In genomic region chr4:132593717-132594400, GRCh38 we compare ENCODE assay signal across 20 cellular contexts.
A peak's percentile ranks its signal among the peaks of the same experiment; 100 is the strongest.
DNase-seq lines count a peak whose midpoint lies in the region; ATAC-seq and TF ChIP-seq lines count a peak whose summit lies in the region.
"Had no signal": no experiment of that assay in that cellular context is flagged by ENCODE, and none has a peak within 500 bp of the region (broad histone marks: within the 10 kb centered on the region; RNA-seq: fewer than 3 reads in every experiment).

No MANE protein-coding gene starts in this region.

- H3K4me3 Mint-ChIP-seq in activated T-helper 17 cell treated with anti-CD3 and anti-CD28 coated beads, Interleukin-2, amount 50 U/mL, for 72 hours: no peak overlapping the region
- no peak overlapping the region for H3K4me3 Mint-ChIP-seq in WTC11
- H3K4me3 Mint-ChIP-seq: CD4-positive, alpha-beta T cell had no signal

- TF ChIP-seq CTCF in RWPE1 (conservative IDR thresholded peaks at IDR 0.05; ENCODE audit: low read depth) (no peak), brain microvascular endothelial cell (IDR thresholded peaks at IDR 0.05; ENCODE audit: low read depth, low read length, missing control alignments) (no peak), WTC11 (IDR thresholded peaks at IDR 0.05) (no peak)

- H3K36me3 ChIP-seq in brain microvascular endothelial cell (replicated peaks): no peaks in the 10 kb centered on the region
- H3K36me3 ChIP-seq: BE2C had no signal

- no peaks in the 10 kb centered on the region for H3K4me1 Mint-ChIP-seq in activated T-helper 17 cell treated with anti-CD3 and anti-CD28 coated beads, Interleukin-2, amount 50 U/mL, for 72 hours
- H3K4me1 Mint-ChIP-seq in WTC11: no peaks in the 10 kb centered on the region

- DNase-seq in HCEC 1CT (peak; percentile 25), RWPE1 (ENCODE audit: low spot score) (peak; percentile 13), brain microvascular endothelial cell (peak; percentile 2), renal cortical epithelial cell (ENCODE audit: low read depth) (peak; percentile 33), WTC11 (ENCODE audit: low spot score) (no peak)
- DNase-seq: BE2C; CD4-positive, alpha-beta T cell; DND-41; GDM1; GM23248; KBM-7; NCI-H1436; NCI-H2081; NCI-H774; Right ventricle myocardium superior had no signal

- H3K27ac ChIP-seq in RWPE1: no peak overlapping the region
- no peak overlapping the region for H3K27ac ChIP-seq in brain microvascular endothelial cell
- H3K27ac ChIP-seq: GM23248, SK-N-MC had no signal

- no peaks in the 10 kb centered on the region for H3K27me3 Mint-ChIP-seq in activated T-helper 17 cell treated with anti-CD3 and anti-CD28 coated beads, Interleukin-2, amount 50 U/mL, for 72 hours
- H3K27me3 Mint-ChIP-seq in WTC11 (ENCODE audit: low read depth): no peaks in the 10 kb centered on the region
- H3K27me3 Mint-ChIP-seq: CD4-positive, alpha-beta T cell had no signal

- CTCF ChIA-PET in RWPE1 (lab: Yijun Ruan, JAX) (no interaction called here), WTC11 (lab: Charles Lee) (interaction anchor here (2.3 kb wide), 1 partner anchor 36 kb away, joined by 5 read pairs; no protein-coding TSS in a partner anchor)

- POLR2A ChIA-PET in RWPE1 (lab: Yijun Ruan, JAX; ENCODE audit: low non-redundant PET) (no interaction called here), WTC11 (lab: Charles Lee) (no interaction called here)

- H3K27ac Mint-ChIP-seq in activated T-helper 17 cell treated with anti-CD3 and anti-CD28 coated beads, Interleukin-2, amount 50 U/mL, for 72 hours: no peak overlapping the region
- H3K27ac Mint-ChIP-seq in WTC11: no peak overlapping the region
- H3K27ac Mint-ChIP-seq: CD4-positive, alpha-beta T cell had no signal

- no peak for ATAC-seq in activated T-helper 17 cell treated with anti-CD3 and anti-CD28 coated beads, Interleukin-2, amount 50 U/mL, for 72 hours (replicated peaks)
- ATAC-seq in WTC11: no peak
- ATAC-seq in GM19023 (IDR thresholded peaks at IDR 0.05; ENCODE audit: unreplicated experiment): no peak
- ATAC-seq: GM12878, Panc1 had no signal

- no peaks in the 10 kb centered on the region for H3K27me3 ChIP-seq in brain microvascular endothelial cell (replicated peaks)
- H3K27me3 ChIP-seq: BE2C had no signal

- no peaks in the 10 kb centered on the region for H3K36me3 Mint-ChIP-seq in activated T-helper 17 cell treated with anti-CD3 and anti-CD28 coated beads, Interleukin-2, amount 50 U/mL, for 72 hours (ENCODE audit: low read depth)
- H3K36me3 Mint-ChIP-seq in WTC11: no peaks in the 10 kb centered on the region; the same call in 1 of the 2 replicates

- in situ Hi-C loops in brain microvascular endothelial cell (cut with HindIII; ENCODE audit: low pct_ligation_motif_present, low sequenced_read_pairs): no loop called here

- peaks cover 7% of the 10 kb centered on the region for H3K9me3 Mint-ChIP-seq in activated T-helper 17 cell treated with anti-CD3 and anti-CD28 coated beads, Interleukin-2, amount 50 U/mL, for 72 hours
- H3K9me3 Mint-ChIP-seq in WTC11: peaks cover 14% of the 10 kb centered on the region

- H3K4me3 ChIP-seq in brain microvascular endothelial cell (ENCODE audit: low read depth, low read length): no peak overlapping the region
- H3K4me3 ChIP-seq: GM12878, GM23248, SK-N-MC had no signal

TF ChIP-seq in WTC11, 78 proteins besides CTCF, POLR2A, EP300 and RAD21:
- no peak for TF ChIP-seq ERG (CRISPR knock-in tag; IDR thresholded peaks at IDR 0.05)
- TF ChIP-seq RORB (CRISPR knock-in tag; IDR thresholded peaks at IDR 0.05): no peak
- TF ChIP-seq PRRX2 (CRISPR knock-in tag; IDR thresholded peaks at IDR 0.05): no peak
- TF ChIP-seq AFF4 (CRISPR knock-in tag; IDR thresholded peaks at IDR 0.05; ENCODE audit: borderline replicate concordance): no peak
